In the genomic region with DNA sequence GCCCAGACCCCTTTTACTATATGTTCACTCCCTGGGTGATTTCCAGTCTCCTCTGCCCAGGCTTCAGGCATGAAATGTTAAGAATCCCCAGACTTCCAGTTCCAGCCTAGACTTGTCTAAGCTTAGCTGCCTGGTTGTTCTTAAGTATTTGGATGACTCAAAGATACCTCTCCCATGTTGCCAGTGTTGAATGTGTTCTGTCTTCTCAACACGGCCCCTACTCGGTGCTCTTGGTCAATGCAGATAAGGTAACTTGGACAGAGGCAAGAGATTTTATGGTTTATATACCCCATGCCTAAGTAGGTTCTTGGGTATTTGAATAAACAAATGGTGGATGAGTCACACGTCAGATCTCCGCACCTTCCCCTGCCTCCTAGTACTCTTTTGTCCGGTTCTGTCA, we compare ENCODE assay signal across 28 cellular contexts. TPM values are rescaled to one million over a fixed set of nuclear protein-coding genes. Genes with fewer than 3 reads are reported as not detected.
"Had no signal": no experiment of that assay in that cellular context is flagged by ENCODE, and none has a peak within 500 bp of the region (broad histone marks: within the 10 kb centered on the region; RNA-seq: fewer than 3 reads in every experiment).

No MANE protein-coding gene starts in this region.

- H3K9me3 ChIP-seq: adrenal gland, ascending aorta, esophagus squamous epithelium, gastroesophageal sphincter, sigmoid colon, spleen, thoracic aorta, upper lobe of left lung had no signal

- H3K27me3 ChIP-seq: adrenal gland, ascending aorta, brain microvascular endothelial cell, spleen, upper lobe of left lung had no signal

- H3K9me3 Mint-ChIP-seq: activated T-cell treated with anti-CD3 and anti-CD28 coated beads, Interleukin-2, amount 50 U/mL, for 24 hours; central memory CD8-positive, alpha-beta T cell had no signal

- H3K36me3 ChIP-seq: adrenal gland, ascending aorta, brain microvascular endothelial cell, esophagus squamous epithelium, gastroesophageal sphincter, sigmoid colon, spleen, thoracic aorta, upper lobe of left lung had no signal

- H3K27ac ChIP-seq: ascending aorta, brain microvascular endothelial cell, esophagus squamous epithelium, gastroesophageal sphincter, sigmoid colon, thoracic aorta, upper lobe of left lung had no signal

- H3K27ac Mint-ChIP-seq: activated naive CD8-positive, alpha-beta T cell; activated T-cell treated with anti-CD3 and anti-CD28 coated beads, Interleukin-2, amount 50 U/mL, for 24 hours; activated T-helper 17 cell treated with anti-CD3 and anti-CD28 coated beads, Interleukin-2, amount 50 U/mL, for 72 hours had no signal

- H3K36me3 Mint-ChIP-seq: activated naive CD8-positive, alpha-beta T cell had no signal

- H3K4me3 ChIP-seq: adrenal gland, ascending aorta, esophagus squamous epithelium, gastroesophageal sphincter, sigmoid colon, spleen, thoracic aorta, upper lobe of left lung had no signal

- ATAC-seq: activated T-helper 17 cell treated with anti-CD3 and anti-CD28 coated beads, Interleukin-2, amount 50 U/mL, for 72 hours; gastroesophageal sphincter; left colon had no signal

- DNase-seq: activated CD4-positive, alpha-beta T cell treated with anti-CD3 and anti-CD28 coated beads for 1 hour; activated CD8-positive, alpha-beta memory T cell treated with anti-CD3 and anti-CD28 coated beads for 24 hours; activated CD8-positive, alpha-beta memory T cell treated with anti-CD3 and anti-CD28 coated beads, Interleukin-2, amount 50 U/mL, for 4 hours; activated T-cell treated with anti-CD3 and anti-CD28 coated beads, Interleukin-2, amount 50 U/mL, for 24 hours; brain microvascular endothelial cell; effector memory CD4-positive, alpha-beta T cell; esophagus squamous epithelium; head of caudate nucleus; left colon; mesenchymal stem cell; nucleus accumbens; sigmoid colon; spleen; stimulated activated CD4-positive, alpha-beta T cell treated with anti-CD3 and anti-CD28 coated beads, Interleukin-4, amount 100 ng/mL, for 24 hours; stimulated activated naive CD4-positive, alpha-beta T cell treated with Interleukin-2 at 50 U/mL for 16 hours; T-helper 9 cell; upper lobe of left lung had no signal

- H3K4me1 ChIP-seq: adrenal gland, ascending aorta, gastroesophageal sphincter, sigmoid colon, spleen, upper lobe of left lung had no signal

RNA-seq across cellular contexts. Expression of a gene that starts 13.6 kb away (rescaled TPM):
- total RNA-seq: activated T-helper 17 cell treated with anti-CD3 and anti-CD28 coated beads, Interleukin-2, amount 50 U/mL, for 72 hours; ascending aorta; gastroesophageal sphincter; mononuclear cell; renal cortical epithelial cell; sigmoid colon; T-helper 1 cell treated with Interleukin-12 subunit alpha and Interleukin-12 subunit beta and Interleukin-4 antibody, amounts not matched to agents 30 ng/mL and 1 ng/mL, for 36 hours; thoracic aorta; upper lobe of left lung had no signal
- polyA plus RNA-seq: neural cell, sigmoid colon had no signal
